ENCODE assay signal across 1 cellular context in the genomic region with DNA sequence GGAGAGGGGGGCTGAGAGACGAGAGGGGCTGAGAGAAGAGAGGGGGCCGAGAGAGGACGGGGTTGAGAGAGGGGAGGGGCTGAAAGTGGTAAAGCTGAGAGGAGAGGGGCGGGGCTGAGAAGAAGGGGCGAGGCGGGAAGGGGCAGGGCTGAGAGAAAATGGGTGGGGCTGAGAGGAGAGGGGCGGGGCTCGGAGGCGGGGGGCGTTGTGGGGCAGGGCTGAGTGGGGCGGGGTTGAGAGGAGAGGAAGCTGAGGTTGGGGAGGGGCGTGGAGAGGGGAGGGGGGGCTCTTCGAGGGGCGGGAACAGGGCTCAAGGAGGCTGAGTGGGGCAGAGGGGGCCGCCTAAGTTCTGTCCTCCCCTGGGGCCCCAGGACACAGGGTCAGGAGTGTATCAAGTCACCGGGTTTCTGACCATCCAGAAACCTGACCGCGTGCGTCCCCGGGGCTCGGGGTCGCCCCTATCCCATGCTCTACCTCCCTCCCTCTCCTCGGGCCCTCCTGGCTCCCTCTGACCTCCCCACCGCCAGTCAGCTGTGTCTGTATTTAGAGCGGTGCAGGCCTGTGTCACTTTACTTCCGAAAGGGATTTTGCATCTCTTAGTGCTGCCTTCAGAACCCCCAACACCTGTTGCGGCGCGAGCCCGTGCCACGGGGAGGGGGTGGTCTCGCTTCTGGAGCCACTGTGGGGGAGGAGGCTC.
TF ChIP-seq lines count a peak whose summit lies in the region.

No MANE protein-coding gene starts in this region.

TF ChIP-seq in HEK293, 187 proteins besides CTCF, POLR2A, EP300 and RAD21:
- TF ChIP-seq, protein P1, sequence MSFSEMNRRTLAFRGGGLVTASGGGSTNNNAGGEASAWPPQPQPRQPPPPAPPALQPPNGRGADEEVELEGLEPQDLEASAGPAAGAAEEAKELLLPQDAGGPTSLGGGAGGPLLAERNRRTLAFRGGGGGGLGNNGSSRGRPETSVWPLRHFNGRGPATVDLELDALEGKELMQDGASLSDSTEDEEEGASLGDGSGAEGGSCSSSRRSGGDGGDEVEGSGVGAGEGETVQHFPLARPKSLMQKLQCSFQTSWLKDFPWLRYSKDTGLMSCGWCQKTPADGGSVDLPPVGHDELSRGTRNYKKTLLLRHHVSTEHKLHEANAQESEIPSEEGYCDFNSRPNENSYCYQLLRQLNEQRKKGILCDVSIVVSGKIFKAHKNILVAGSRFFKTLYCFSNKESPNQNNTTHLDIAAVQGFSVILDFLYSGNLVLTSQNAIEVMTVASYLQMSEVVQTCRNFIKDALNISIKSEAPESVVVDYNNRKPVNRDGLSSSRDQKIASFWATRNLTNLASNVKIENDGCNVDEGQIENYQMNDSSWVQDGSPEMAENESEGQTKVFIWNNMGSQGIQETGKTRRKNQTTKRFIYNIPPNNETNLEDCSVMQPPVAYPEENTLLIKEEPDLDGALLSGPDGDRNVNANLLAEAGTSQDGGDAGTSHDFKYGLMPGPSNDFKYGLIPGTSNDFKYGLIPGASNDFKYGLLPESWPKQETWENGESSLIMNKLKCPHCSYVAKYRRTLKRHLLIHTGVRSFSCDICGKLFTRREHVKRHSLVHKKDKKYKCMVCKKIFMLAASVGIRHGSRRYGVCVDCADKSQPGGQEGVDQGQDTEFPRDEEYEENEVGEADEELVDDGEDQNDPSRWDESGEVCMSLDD (tag by site-specific recombination; IDR thresholded peaks at IDR 0.05), result 0 out of 2 replicates have a peak, but pooled peaks have one; percentile 33
- TF ChIP-seq SCRT2 (tag by site-specific recombination; IDR thresholded peaks at IDR 0.05), result peak; percentile 98
- TF ChIP-seq BCL11B (tag by site-specific recombination; IDR thresholded peaks at IDR 0.05; ENCODE audit: low read depth), result 0 out of 2 replicates have a peak, but pooled peaks have one; percentile 21
- no peak for TF ChIP-seq KLF10 (tag by site-specific recombination; IDR thresholded peaks at IDR 0.05)
- peak; percentile 95 for TF ChIP-seq SCRT1 (tag by site-specific recombination; IDR thresholded peaks at IDR 0.05; ENCODE audit: borderline replicate concordance)
- peak; percentile 79; the same call in 1 of the 2 replicates for TF ChIP-seq SP3 (tag by site-specific recombination; IDR thresholded peaks at IDR 0.05)
- peak; percentile 66 for TF ChIP-seq KLF9 (tag by site-specific recombination; IDR thresholded peaks at IDR 0.05; ENCODE audit: low read depth)
- TF ChIP-seq ZNF629 (tag by site-specific recombination; IDR thresholded peaks at IDR 0.05), result no peak
- TF ChIP-seq ZNF398 (tag by site-specific recombination; IDR thresholded peaks at IDR 0.05), result peak; percentile 48
- TF ChIP-seq REST (tag by site-specific recombination; IDR thresholded peaks at IDR 0.05), result no peak
- TF ChIP-seq SP2 (tag by site-specific recombination; IDR thresholded peaks at IDR 0.05), result peak; percentile 43
- peak; percentile 45; the same call in 1 of the 2 replicates for TF ChIP-seq ZBTB7A (tag by site-specific recombination; IDR thresholded peaks at IDR 0.05; ENCODE audit: low read depth)
- no peak; the same call in 1 of the 2 replicates for TF ChIP-seq ZNF335 (tag by site-specific recombination; conservative IDR thresholded peaks at IDR 0.05)
- 0 out of 2 replicates have a peak, but pooled peaks have one; percentile 22 for TF ChIP-seq BCL11A (tag by site-specific recombination; IDR thresholded peaks at IDR 0.05; ENCODE audit: low read depth)
- TF ChIP-seq GLIS2 (tag by site-specific recombination; IDR thresholded peaks at IDR 0.05), result peak; percentile 53
- TF ChIP-seq KLF1 (tag by site-specific recombination; IDR thresholded peaks at IDR 0.05), result peak; percentile 21; the same call in 1 of the 2 replicates
- 0 out of 2 replicates have a peak, but pooled peaks have one; percentile 22 for TF ChIP-seq ZNF600 (tag by site-specific recombination; IDR thresholded peaks at IDR 0.05)
- TF ChIP-seq ZNF223 (tag by site-specific recombination; IDR thresholded peaks at IDR 0.05), result no peak
- no peak for TF ChIP-seq ZNF121 (tag by site-specific recombination; IDR thresholded peaks at IDR 0.05)
- peak; percentile 16 for TF ChIP-seq ZBTB26 (tag by site-specific recombination; optimal IDR thresholded peaks at IDR 0.05)
- 0 out of 2 replicates have a peak, but pooled peaks have one; percentile 39 for TF ChIP-seq ZNF610 (tag by site-specific recombination; IDR thresholded peaks at IDR 0.05; ENCODE audit: borderline replicate concordance)
- TF ChIP-seq PATZ1 (tag by site-specific recombination; IDR thresholded peaks at IDR 0.05), result peak; percentile 1
